ENCODE assay signal across 8 cellular contexts in genomic region chr2:152025678-152026287, GRCh38.
DNase-seq lines count a peak whose midpoint lies in the region; TF ChIP-seq lines count a peak whose summit lies in the region.

No MANE protein-coding gene starts in this region.

- H3K9me3 Mint-ChIP-seq in activated T-helper 2 cell treated with anti-CD3 and anti-CD28 coated beads, Interferon-gamma antibody, Interleukin-2, Interleukin-4, amounts not matched to agents 10 μg/mL and 5 μg/mL and 100 μg/mL, durations not matched to agents 14 hours and 24 hours and 36 hours = no peaks in the 10 kb centered on the region

- no peak overlapping the region for H3K27ac Mint-ChIP-seq in activated T-helper 2 cell treated with anti-CD3 and anti-CD28 coated beads, Interferon-gamma antibody, Interleukin-2, Interleukin-4, amounts not matched to agents 10 μg/mL and 5 μg/mL and 100 μg/mL, durations not matched to agents 14 hours and 24 hours and 36 hours

- H3K27me3 ChIP-seq in neutrophil (no peaks in the 10 kb centered on the region), subcutaneous abdominal adipose tissue (ENCODE audit: control insufficient read depth in 5 of 5, insufficient read depth in 4 of 5, low read length in 5 of 5) (no peaks in the 10 kb centered on the region)

- intact Hi-C loops in activated T-helper 2 cell treated with anti-CD3 and anti-CD28 coated beads, Interferon-gamma antibody, Interleukin-2, Interleukin-4, amounts not matched to agents 10 μg/mL and 5 μg/mL and 100 μg/mL, durations not matched to agents 14 hours and 24 hours and 36 hours (cut with micrococcal nuclease) = loop anchor here (2.0 kb wide), 1 partner anchor 21 kb away; no protein-coding TSS in a partner anchor

- peak; percentile 93 for TF ChIP-seq CTCF in neutrophil (IDR thresholded peaks at IDR 0.05)

- H3K4me1 ChIP-seq in neutrophil (ENCODE audit: control insufficient read depth in 1 of 2, insufficient read depth in 1 of 2, low read depth in 1 of 2, low read length in 1 of 2) (peaks cover 2 to 5% of the 10 kb centered on the region in 2 experiments), subcutaneous abdominal adipose tissue (ENCODE audit: control insufficient read depth in 5 of 5, insufficient read depth in 5 of 5, low read length in 5 of 5) (peaks cover 0 to 5% (median 0%) of the 10 kb centered on the region in 5 donors)

- H3K36me3 ChIP-seq in neutrophil (no peaks in the 10 kb centered on the region), subcutaneous abdominal adipose tissue (ENCODE audit: control insufficient read depth in 5 of 5, insufficient read depth in 5 of 5, low read length in 5 of 5) (no peaks in the 10 kb centered on the region)

- no peak overlapping the region for H3K27ac ChIP-seq in neutrophil
- H3K27ac ChIP-seq in subcutaneous abdominal adipose tissue (ENCODE audit: low read depth, low read length) = no peak overlapping the region

- H3K9ac ChIP-seq in subcutaneous abdominal adipose tissue (ENCODE audit: low read length in 5 of 5) = no peak overlapping the region

- peak overlapping the region; percentile 84 for H3K4me3 Mint-ChIP-seq in activated T-helper 2 cell treated with anti-CD3 and anti-CD28 coated beads, Interferon-gamma antibody, Interleukin-2, Interleukin-4, amounts not matched to agents 10 μg/mL and 5 μg/mL and 100 μg/mL, durations not matched to agents 14 hours and 24 hours and 36 hours (ENCODE audit: low read depth)

- peak; percentile 77 for DNase-seq in ELR (ENCODE audit: low read depth)
- DNase-seq in H4 (ENCODE audit: low spot score) = peak; percentile 75
- DNase-seq in LHCN-M2 (ENCODE audit: low read depth) = peak; percentile 64
- DNase-seq in RPMI7951 (ENCODE audit: low read depth) = peak; percentile 66
- peak; percentile 69 for DNase-seq in activated T-helper 2 cell treated with anti-CD3 and anti-CD28 coated beads, Interferon-gamma antibody, Interleukin-2, Interleukin-4, amounts not matched to agents 10 μg/mL and 5 μg/mL and 100 μg/mL, durations not matched to agents 14 hours and 24 hours and 36 hours (ENCODE audit: low spot score)
- DNase-seq in fibroblast of the conjunctiva (ENCODE audit: low read depth) = peak; percentile 55

- H3K4me1 Mint-ChIP-seq in activated T-helper 2 cell treated with anti-CD3 and anti-CD28 coated beads, Interferon-gamma antibody, Interleukin-2, Interleukin-4, amounts not matched to agents 10 μg/mL and 5 μg/mL and 100 μg/mL, durations not matched to agents 14 hours and 24 hours and 36 hours (ENCODE audit: low read depth) = peaks cover 8% of the 10 kb centered on the region

- no peaks in the 10 kb centered on the region for H3K36me3 Mint-ChIP-seq in activated T-helper 2 cell treated with anti-CD3 and anti-CD28 coated beads, Interferon-gamma antibody, Interleukin-2, Interleukin-4, amounts not matched to agents 10 μg/mL and 5 μg/mL and 100 μg/mL, durations not matched to agents 14 hours and 24 hours and 36 hours (ENCODE audit: low read depth)

- H3K9me3 ChIP-seq in neutrophil (no peaks in the 10 kb centered on the region), subcutaneous abdominal adipose tissue (ENCODE audit: control insufficient read depth in 5 of 5, low read length in 5 of 5) (peaks cover 0 to 3% (median 0%) of the 10 kb centered on the region in 5 donors)

- H3K4me3 ChIP-seq in neutrophil (ENCODE audit: low read depth in 1 of 2, low read length in 1 of 2) = peak overlapping the region; percentile 42 to 61
- peak overlapping the region; percentile 38 to 72 (median 56) for H3K4me3 ChIP-seq in subcutaneous abdominal adipose tissue (ENCODE audit: low read depth in 1 of 5, low read length in 5 of 5)

- H3K27me3 Mint-ChIP-seq in activated T-helper 2 cell treated with anti-CD3 and anti-CD28 coated beads, Interferon-gamma antibody, Interleukin-2, Interleukin-4, amounts not matched to agents 10 μg/mL and 5 μg/mL and 100 μg/mL, durations not matched to agents 14 hours and 24 hours and 36 hours (ENCODE audit: low read depth) = peaks cover 11% of the 10 kb centered on the region
